18 cellular contexts compared by ENCODE assay signal in genomic region chrX:65516756-65517155, GRCh38. TPM values are rescaled to one million over a fixed set of nuclear protein-coding genes. Genes with fewer than 3 reads are reported as not detected.
DNase-seq lines count a peak whose midpoint lies in the region; ATAC-seq, FAIRE-seq and TF ChIP-seq lines count a peak whose summit lies in the region.
"Had no signal": no experiment of that assay in that cellular context is flagged by ENCODE, and none has a peak within 500 bp of the region (broad histone marks: within the 10 kb centered on the region; RNA-seq: fewer than 3 reads in every experiment).

No MANE protein-coding gene starts in this region.

- H3K27ac ChIP-seq in angular gyrus (ENCODE audit: low read depth, low read length) (peak overlapping the region; percentile 66), temporal lobe (ENCODE audit: low read depth, low read length) (peak overlapping the region; percentile 75), colonic mucosa (no peak overlapping the region), pancreas (no peak overlapping the region)
- H3K27ac ChIP-seq: HL-60, KMS-11 had no signal

- 81 to 92% methylated on average over 3 of the region's 3 CpGs for WGBS in pancreas, 2 donors

- H3K27me3 ChIP-seq in colonic mucosa (no peaks in the 10 kb centered on the region), pancreas (no peaks in the 10 kb centered on the region)

- DNase-seq in globus pallidus (ENCODE audit: low spot score) (peak; percentile 81), nucleus accumbens (lab: John Stamatoyannopoulos, UW) (peak in 40 of 56 donors; percentile 1 to 54 (median 16)), colonic mucosa (no peak), pancreas (no peak)
- DNase-seq: DND-41, H7, HFFc6, NCI-H1436 treated with DMSO at 0.1 percent for 48 hours, NCI-H2029, NCI-H2171 treated with DMSO at 0.1 percent for 48 hours, NCI-H446, NCI-H69 had no signal

- TF ChIP-seq CTCF in colonic mucosa (IDR thresholded peaks at IDR 0.05) (no peak), pancreas (IDR thresholded peaks at IDR 0.05) (no peak)

- H3K9ac ChIP-seq in colonic mucosa (ENCODE audit: low read depth in 2 of 2, low read length in 2 of 2): no peak overlapping the region
- H3K9ac ChIP-seq: KMS-11 had no signal

- no peaks in the 10 kb centered on the region for H3K4me1 ChIP-seq in colonic mucosa
- H3K4me1 ChIP-seq in pancreas: no peaks in the 10 kb centered on the region

- ATAC-seq in pancreas (no peak), HG03139 (IDR thresholded peaks at IDR 0.05; ENCODE audit: unreplicated experiment) (no peak)
- ATAC-seq: Panc1 had no signal

- no peaks in the 10 kb centered on the region for H3K9me3 ChIP-seq in colonic mucosa
- H3K9me3 ChIP-seq in pancreas: no peaks in the 10 kb centered on the region

- FAIRE-seq in pancreas (lab: Jason Lieb, UNC): no peak

- intact Hi-C loops in colonic mucosa (cut with DNase I): no loop called here
- intact Hi-C loops in pancreas (cut with DNase I): no loop called here

- no peaks in the 10 kb centered on the region for H3K36me3 ChIP-seq in colonic mucosa
- peaks cover 0 to 3% (median 0%) of the 10 kb centered on the region in 3 donors for H3K36me3 ChIP-seq in pancreas

- no peak overlapping the region for H3K4me3 ChIP-seq in colonic mucosa
- H3K4me3 ChIP-seq in pancreas: no peak overlapping the region

RNA-seq across cellular contexts. Expression of gene LAS1L, which starts 17.8 kb away (rescaled TPM):
- total RNA-seq in temporal lobe (13.5 TPM), colonic mucosa (10 to 100 TPM; 13.8 to 35.4 TPM), pancreas (10 to 100 TPM; 10.5 to 15.1 (median 13.9) TPM)
- polyA plus RNA-seq in pancreas: 10 to 100 TPM; 17.7 to 26.9 TPM

Comparison
In these comparisons a context has a peak if more than half of its experiments do, and no peak if none do; other contexts are left out.
1. H3K27ac ChIP-seq: peak in angular gyrus (single experiment) and temporal lobe (single experiment); none in colonic mucosa (single experiment) and pancreas (0 of 4).
2. DNase-seq: peak in globus pallidus (single experiment) and nucleus accumbens (40 of 56); none in colonic mucosa (single experiment) and pancreas (0 of 6).